8 cellular contexts compared by ENCODE assay signal in genomic region chr19:16588824-16589577, GRCh38. TPM values are rescaled to one million over a fixed set of nuclear protein-coding genes. Genes with fewer than 3 reads are reported as not detected.
DNase-seq lines count a peak whose midpoint lies in the region; ATAC-seq and TF ChIP-seq lines count a peak whose summit lies in the region.

No MANE protein-coding gene starts in this region.

- H2BK15ac ChIP-seq in mesendoderm (replicated peaks; ENCODE audit: low read depth), result no peak overlapping the region

- no peak overlapping the region for H4K8ac ChIP-seq in mesendoderm (ENCODE audit: low read depth, low read length)

- no peak overlapping the region for H3K27ac ChIP-seq in smooth muscle cell (ENCODE audit: low read depth)
- no peak overlapping the region for H3K27ac ChIP-seq in mesendoderm (ENCODE audit: low read depth, low read length)

- peaks cover 100% of the 10 kb centered on the region for H4K20me1 ChIP-seq in smooth muscle cell (ENCODE audit: low read depth)

- 81% methylated on average over 11 of the region's 11 CpGs for WGBS in smooth muscle cell (ENCODE audit: low lambda C conversion rate)
- no CpG with 5 or more reads among the region's 11 CpGs for WGBS in mesendoderm (ENCODE audit: extremely low coverage, insufficient coverage, low lambda C conversion rate)

- no peak overlapping the region for H3K4me3 ChIP-seq in smooth muscle cell
- H3K4me3 ChIP-seq in mesendoderm (ENCODE audit: low read length), result no peak overlapping the region

- H3K79me2 ChIP-seq in smooth muscle cell (ENCODE audit: low read depth) (peaks cover 95% of the 10 kb centered on the region), mesendoderm (ENCODE audit: control insufficient read depth, insufficient read depth, low read length) (peaks cover 83% of the 10 kb centered on the region)

- H3K4me1 Mint-ChIP-seq in T-helper 1 cell treated with Interleukin-12 subunit alpha and Interleukin-12 subunit beta and Interleukin-4 antibody, amounts not matched to agents 30 μg/mL and 1 μg/mL, for 36 hours (ENCODE audit: low read depth), result peaks cover 79% of the 10 kb centered on the region
- peaks cover 70% of the 10 kb centered on the region for H3K4me1 Mint-ChIP-seq in activated naive CD8-positive, alpha-beta T cell treated with anti-CD3 and anti-CD28 coated beads, Interleukin-2, amount 10 ng/mL, durations not matched to agents 7 days and 5 days

- ATAC-seq in HG03095 (IDR thresholded peaks at IDR 0.05; ENCODE audit: unreplicated experiment) (peak; percentile 6), HG02623 (IDR thresholded peaks at IDR 0.05; ENCODE audit: unreplicated experiment) (no peak)
- no peak for ATAC-seq in activated naive CD8-positive, alpha-beta T cell treated with anti-CD3 and anti-CD28 coated beads, Interleukin-2, amount 10 ng/mL, durations not matched to agents 7 days and 5 days (ENCODE audit: low read depth)

- no peaks in the 10 kb centered on the region for H3K27me3 ChIP-seq in smooth muscle cell (ENCODE audit: low read depth)
- no peaks in the 10 kb centered on the region for H3K27me3 ChIP-seq in mesendoderm (ENCODE audit: insufficient read depth, low read length, poor library complexity)

- H3K4me3 Mint-ChIP-seq in T-helper 1 cell treated with Interleukin-12 subunit alpha and Interleukin-12 subunit beta and Interleukin-4 antibody, amounts not matched to agents 30 μg/mL and 1 μg/mL, for 36 hours, result peak overlapping the region; percentile 79
- no peak overlapping the region for H3K4me3 Mint-ChIP-seq in activated naive CD8-positive, alpha-beta T cell treated with anti-CD3 and anti-CD28 coated beads, Interleukin-2, amount 10 ng/mL, durations not matched to agents 7 days and 5 days

- TF ChIP-seq CTCF in smooth muscle cell (IDR thresholded peaks at IDR 0.05; ENCODE audit: borderline replicate concordance, insufficient read depth, poor library complexity, severe bottlenecking), result no peak

- no peak overlapping the region for H2AFZ ChIP-seq in smooth muscle cell (ENCODE audit: low read depth)

- no peak overlapping the region for H3K56ac ChIP-seq in mesendoderm (ENCODE audit: low read length)

- H3F3A ChIP-seq in smooth muscle cell (ENCODE audit: low read depth), result peaks cover 6% of the 10 kb centered on the region

- no peaks in the 10 kb centered on the region for H3K36me3 ChIP-seq in smooth muscle cell (ENCODE audit: low read depth)
- no peaks in the 10 kb centered on the region for H3K36me3 ChIP-seq in mesendoderm (ENCODE audit: control insufficient read depth, insufficient read depth, low read length)

- H3K4me1 ChIP-seq in smooth muscle cell (ENCODE audit: low read depth) (peaks cover 28% of the 10 kb centered on the region), mesendoderm (ENCODE audit: control insufficient read depth, low read depth, low read length) (peaks cover 27% of the 10 kb centered on the region)

- H3K27me3 Mint-ChIP-seq in T-helper 1 cell treated with Interleukin-12 subunit alpha and Interleukin-12 subunit beta and Interleukin-4 antibody, amounts not matched to agents 30 μg/mL and 1 μg/mL, for 36 hours (ENCODE audit: low read depth), result no peaks in the 10 kb centered on the region
- no peaks in the 10 kb centered on the region for H3K27me3 Mint-ChIP-seq in activated naive CD8-positive, alpha-beta T cell treated with anti-CD3 and anti-CD28 coated beads, Interleukin-2, amount 10 ng/mL, durations not matched to agents 7 days and 5 days

- H2BK120ac ChIP-seq in mesendoderm (ENCODE audit: low read depth, low read length), result no peak overlapping the region

- no peak overlapping the region for H4K5ac ChIP-seq in mesendoderm (ENCODE audit: low read length)

- H2BK5ac ChIP-seq in mesendoderm (ENCODE audit: low read length), result no peak overlapping the region

- POLR2A ChIA-PET in activated naive CD8-positive, alpha-beta T cell treated with anti-CD3 and anti-CD28 coated beads, Interleukin-2, amount 10 ng/mL, durations not matched to agents 7 days and 5 days (lab: Charles Lee), result interaction anchor here (1.6 to 7.3 kb wide), 3 partner anchors 12 to 38 kb away, joined by 5 to 66 read pairs (median 35); partner anchors contain the start of genes MED26 and SLC35E1

- H3K23ac ChIP-seq in mesendoderm (ENCODE audit: low read length), result no peak overlapping the region

- DNase-seq in T-helper 1 cell, result no peak
- no peak for DNase-seq in activated naive CD8-positive, alpha-beta T cell treated with anti-CD3 and anti-CD28 coated beads, Interleukin-2, amount 10 ng/mL, durations not matched to agents 7 days and 5 days
- DNase-seq in smooth muscle cell (lab: John Stamatoyannopoulos, UW; ENCODE audit: unreplicated experiment), result no peak
- DNase-seq in mesendoderm, result no peak
- no peak for DNase-seq in stimulated activated CD4-positive, alpha-beta T cell treated with anti-CD3 and anti-CD28 coated beads, Interleukin-2, amount 100 ng/mL, for 48 hours

- peaks cover 60% of the 10 kb centered on the region for H3K79me1 ChIP-seq in mesendoderm (ENCODE audit: low read length)

- H3K4ac ChIP-seq in mesendoderm (ENCODE audit: low read depth, low read length), result no peak overlapping the region

- H3K27ac Mint-ChIP-seq in T-helper 1 cell treated with Interleukin-12 subunit alpha and Interleukin-12 subunit beta and Interleukin-4 antibody, amounts not matched to agents 30 μg/mL and 1 μg/mL, for 36 hours, result peak overlapping the region; percentile 91
- H3K27ac Mint-ChIP-seq in activated naive CD8-positive, alpha-beta T cell treated with anti-CD3 and anti-CD28 coated beads, Interleukin-2, amount 10 ng/mL, durations not matched to agents 7 days and 5 days, result peak overlapping the region; percentile 93

- H3K9ac ChIP-seq in smooth muscle cell (ENCODE audit: low read depth) (no peak overlapping the region), mesendoderm (ENCODE audit: low read length) (no peak overlapping the region)

- H3K4me2 ChIP-seq in smooth muscle cell (peak overlapping the region; percentile 77), mesendoderm (ENCODE audit: low read length) (no peak overlapping the region)

- no peaks in the 10 kb centered on the region for H3K9me3 ChIP-seq in smooth muscle cell (replicated peaks; ENCODE audit: low read depth)

- no peak overlapping the region for H2AK5ac ChIP-seq in mesendoderm (ENCODE audit: low read length)

- no peak overlapping the region for H3K18ac ChIP-seq in mesendoderm (ENCODE audit: low read length)

- H3K36me3 Mint-ChIP-seq in T-helper 1 cell treated with Interleukin-12 subunit alpha and Interleukin-12 subunit beta and Interleukin-4 antibody, amounts not matched to agents 30 μg/mL and 1 μg/mL, for 36 hours (ENCODE audit: low read depth), result peaks cover 7% of the 10 kb centered on the region
- peaks cover 8% of the 10 kb centered on the region for H3K36me3 Mint-ChIP-seq in activated naive CD8-positive, alpha-beta T cell treated with anti-CD3 and anti-CD28 coated beads, Interleukin-2, amount 10 ng/mL, durations not matched to agents 7 days and 5 days

- H3K9me3 Mint-ChIP-seq in T-helper 1 cell treated with Interleukin-12 subunit alpha and Interleukin-12 subunit beta and Interleukin-4 antibody, amounts not matched to agents 30 μg/mL and 1 μg/mL, for 36 hours, result no peaks in the 10 kb centered on the region
- H3K9me3 Mint-ChIP-seq in activated naive CD8-positive, alpha-beta T cell treated with anti-CD3 and anti-CD28 coated beads, Interleukin-2, amount 10 ng/mL, durations not matched to agents 7 days and 5 days, result no peaks in the 10 kb centered on the region

RNA-seq across cellular contexts. Expression of gene SLC35E1, which starts 16.8 kb away (rescaled TPM):
- 10 to 100 TPM; 43.4 to 44.5 TPM for total RNA-seq in activated naive CD8-positive, alpha-beta T cell treated with anti-CD3 and anti-CD28 coated beads, Interleukin-2, amount 10 ng/mL, durations not matched to agents 7 days and 5 days
- 35.3 TPM in 2 replicates for total RNA-seq in smooth muscle cell
- polyA plus RNA-seq in smooth muscle cell, result 37.3 and 43.9 TPM in 2 replicates
- 29.4 TPM for polyA plus RNA-seq in mesendoderm (2013, experiment 1 of 2)
- 32.0 TPM for polyA plus RNA-seq in mesendoderm (2013, experiment 2 of 2)

RNA-seq across cellular contexts. Expression of gene MED26, which starts 39.0 kb away (rescaled TPM):
- total RNA-seq in activated naive CD8-positive, alpha-beta T cell treated with anti-CD3 and anti-CD28 coated beads, Interleukin-2, amount 10 ng/mL, durations not matched to agents 7 days and 5 days, result 10 to 100 TPM; 16.4 to 21.2 TPM
- total RNA-seq in smooth muscle cell, result 6.3 and 13.6 TPM in 2 replicates
- polyA plus RNA-seq in smooth muscle cell, result 9.6 and 11.7 TPM in 2 replicates
- 7.8 TPM for polyA plus RNA-seq in mesendoderm (2013, experiment 1 of 2)
- 7.7 TPM for polyA plus RNA-seq in mesendoderm (2013, experiment 2 of 2)

RNA-seq across cellular contexts. Expression of gene CHERP, which starts 46.8 kb away (rescaled TPM):
- total RNA-seq in activated naive CD8-positive, alpha-beta T cell treated with anti-CD3 and anti-CD28 coated beads, Interleukin-2, amount 10 ng/mL, durations not matched to agents 7 days and 5 days, result 10 to 100 TPM; 65.5 to 67.0 TPM
- 4.1 and 9.5 TPM in 2 replicates for total RNA-seq in smooth muscle cell
- 29.2 and 43.4 TPM in 2 replicates for polyA plus RNA-seq in smooth muscle cell
- polyA plus RNA-seq in mesendoderm (2013, experiment 1 of 2), result 59.8 TPM
- 59.3 TPM for polyA plus RNA-seq in mesendoderm (2013, experiment 2 of 2)
